Comparison of ENCODE assay signal across 1 cellular context in the genomic region with DNA sequence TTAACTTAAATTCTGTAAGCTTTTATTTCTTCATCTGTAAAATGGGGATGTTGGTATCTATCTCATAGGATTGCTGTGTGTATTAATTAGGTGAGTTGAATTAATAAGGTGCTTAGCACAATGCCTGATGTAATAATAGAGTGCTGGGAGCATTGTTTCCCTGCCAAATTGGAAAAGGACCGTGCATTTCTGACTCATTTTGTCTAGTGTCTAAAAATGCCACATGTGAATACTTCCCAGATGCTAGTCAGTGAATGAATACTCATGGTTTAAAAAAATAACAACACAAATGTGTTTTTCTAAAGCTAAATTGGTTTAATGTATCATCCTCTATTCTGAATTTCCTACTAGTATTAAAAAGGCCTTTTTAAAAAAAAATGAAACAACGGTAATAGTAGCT.
TF ChIP-seq lines count a peak whose summit lies in the region.

No MANE protein-coding gene starts in this region.

TF ChIP-seq in SK-N-SH, 30 proteins besides CTCF, POLR2A, EP300 and RAD21 (continued from another document):
- TF ChIP-seq MXI1 (IDR thresholded peaks at IDR 0.05; ENCODE audit: low read depth, low read length) = no peak
- TF ChIP-seq RCOR1 (IDR thresholded peaks at IDR 0.05; ENCODE audit: low read length) = no peak
